ENCODE assay signal across 8 cellular contexts in the genomic region with DNA sequence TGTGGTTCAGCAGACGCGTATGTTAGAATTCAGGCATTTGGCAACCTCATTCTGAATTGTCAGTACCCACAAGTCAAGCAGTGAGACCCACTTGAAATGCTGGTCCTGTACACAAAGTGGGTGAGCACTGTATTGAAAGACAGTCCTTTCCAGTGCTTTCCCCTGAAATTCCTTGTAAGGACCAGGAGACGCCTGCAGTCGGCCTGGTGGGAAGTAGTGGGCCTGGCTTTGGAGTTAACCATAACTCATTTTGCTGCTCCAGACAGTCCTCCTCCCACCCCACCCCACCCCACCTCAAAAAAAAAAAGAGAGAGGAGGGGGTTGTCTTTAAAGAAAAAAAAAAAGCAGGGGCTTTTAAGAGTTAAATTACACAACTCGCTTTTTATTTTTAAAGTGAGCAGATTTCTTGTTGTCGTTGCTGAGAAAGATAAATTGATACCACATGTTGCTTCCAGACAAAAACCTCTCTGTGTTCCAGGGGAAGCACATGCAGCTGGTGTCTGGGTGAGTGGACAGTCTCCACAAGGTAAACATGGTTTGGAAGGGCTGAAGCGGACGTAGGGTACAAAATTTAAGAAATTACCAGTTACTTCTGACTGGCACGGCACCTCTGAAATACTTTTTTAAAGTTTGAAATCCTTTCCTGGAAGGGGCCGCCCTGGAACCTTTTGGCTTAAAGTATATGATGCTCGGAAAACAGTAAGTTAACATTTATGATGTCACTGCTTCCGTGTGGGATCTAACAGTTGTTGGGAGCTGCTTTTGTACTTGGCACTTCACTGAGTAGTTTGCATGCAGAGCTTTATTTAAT.
A peak's percentile ranks its signal among the peaks of the same experiment; 100 is the strongest.
DNase-seq lines count a peak whose midpoint lies in the region; ATAC-seq and TF ChIP-seq lines count a peak whose summit lies in the region.
"Had no signal": no experiment of that assay in that cellular context is flagged by ENCODE, and none has a peak within 500 bp of the region (broad histone marks: within the 10 kb centered on the region; RNA-seq: fewer than 3 reads in every experiment).

No MANE protein-coding gene starts in this region.

- peak overlapping the region in 41 of 59 donors; percentile 5 to 75 (median 43) for H3K27ac ChIP-seq in dorsolateral prefrontal cortex
- H3K27ac ChIP-seq in mucosa of rectum (ENCODE audit: low read depth in 2 of 2, low read length in 2 of 2), result peak overlapping the region; percentile 49 to 65
- H3K27ac ChIP-seq in upper lobe of left lung, result peak overlapping the region; percentile 47 to 84 (median 69)

- intact Hi-C loops in dorsolateral prefrontal cortex (cut with DNase I), result loop anchor here in 1 of 2 donors (10.0 kb wide), 1 partner anchor 71 kb away; no protein-coding TSS in a partner anchor

- peak in 1 of 2 donors; percentile 69 for ATAC-seq in upper lobe of left lung (ENCODE audit: low FRiP score in 2 of 2)
- ATAC-seq in GM18870 (IDR thresholded peaks at IDR 0.05; ENCODE audit: unreplicated experiment), result no peak

- no peak for TF ChIP-seq CTCF in dorsolateral prefrontal cortex (IDR thresholded peaks at IDR 0.05 in 54 of 56, conservative IDR thresholded peaks at IDR 0.05 in 2 of 56; ENCODE audit: low read depth in 1 of 56, partially characterized antibody in 56 of 56)
- TF ChIP-seq CTCF in upper lobe of left lung (IDR thresholded peaks at IDR 0.05), result no peak

- H3K9ac ChIP-seq in mucosa of rectum (ENCODE audit: low read depth in 1 of 2, low read length in 2 of 2), result no peak overlapping the region

- peak in 1 of 4 donors; percentile 23 for TF ChIP-seq EP300 in upper lobe of left lung (IDR thresholded peaks at IDR 0.05)

- no peak for TF ChIP-seq POLR2A in upper lobe of left lung (IDR thresholded peaks at IDR 0.05)

- peaks cover 10 to 24% of the 10 kb centered on the region in 2 donors for H3K4me1 ChIP-seq in mucosa of rectum (ENCODE audit: control insufficient read depth in 2 of 2, insufficient read depth in 2 of 2, low read length in 2 of 2)
- H3K4me1 ChIP-seq in upper lobe of left lung, result peaks cover 49 to 86% (median 76%) of the 10 kb centered on the region in 4 donors

- WGBS in upper lobe of left lung, 2 donors, result 65 to 78% methylated on average over 12 of the region's 12 CpGs

- peak overlapping the region in 21 of 59 donors; percentile 5 to 42 (median 21) for H3K4me3 ChIP-seq in dorsolateral prefrontal cortex
- no peak overlapping the region for H3K4me3 ChIP-seq in mucosa of rectum (ENCODE audit: low read length in 2 of 2)
- H3K4me3 ChIP-seq in upper lobe of left lung, result peak overlapping the region in 2 of 4 donors; percentile 9 to 27

- H3K9me3 ChIP-seq in mucosa of rectum (ENCODE audit: control insufficient read depth in 2 of 2, low read length in 2 of 2) (no peaks in the 10 kb centered on the region), upper lobe of left lung (no peaks in the 10 kb centered on the region)

- DNase-seq in NCI-H69 (lab: John Stamatoyannopoulos, UW), result peak; percentile 90
- no peak for DNase-seq in dorsolateral prefrontal cortex
- no peak for DNase-seq in upper lobe of left lung
- DNase-seq in ureter (ENCODE audit: low spot score), result no peak
- no peak for DNase-seq in activated CD8-positive, alpha-beta memory T cell treated with anti-CD3 and anti-CD28 coated beads, Interleukin-2, amount 50 U/mL, for 4 hours
- DNase-seq: activated CD4-positive, alpha-beta T cell treated with anti-CD3 and anti-CD28 coated beads for 1 hour had no signal

- H3K27me3 ChIP-seq in dorsolateral prefrontal cortex, result no peaks in the 10 kb centered on the region
- no peaks in the 10 kb centered on the region for H3K27me3 ChIP-seq in mucosa of rectum (ENCODE audit: control insufficient read depth in 2 of 2, insufficient read depth in 2 of 2, low read length in 2 of 2)
- H3K27me3 ChIP-seq in upper lobe of left lung, result no peaks in the 10 kb centered on the region

- H3K36me3 ChIP-seq in mucosa of rectum (ENCODE audit: control insufficient read depth in 2 of 2, insufficient read depth in 2 of 2, low read length in 2 of 2) (no peaks in the 10 kb centered on the region), upper lobe of left lung (no peaks in the 10 kb centered on the region)
